In genomic region chr19:42272535-42272897, GRCh38 we compare ENCODE assay signal across 16 cellular contexts. TPM values are rescaled to one million over a fixed set of nuclear protein-coding genes. Genes with fewer than 3 reads are reported as not detected.
A peak's percentile ranks its signal among the peaks of the same experiment; 100 is the strongest.
DNase-seq lines count a peak whose midpoint lies in the region; ATAC-seq and TF ChIP-seq lines count a peak whose summit lies in the region.
"Had no signal": no experiment of that assay in that cellular context is flagged by ENCODE, and none has a peak within 500 bp of the region (broad histone marks: within the 10 kb centered on the region; RNA-seq: fewer than 3 reads in every experiment).

No MANE protein-coding gene starts in this region.

- no peak overlapping the region for H4K8ac ChIP-seq in neuronal stem cell (ENCODE audit: low read depth, low read length)

- H2BK12ac ChIP-seq in neuronal stem cell (ENCODE audit: low read length): no peak overlapping the region

- peak overlapping the region; percentile 20 for H3K23ac ChIP-seq in neuronal stem cell (ENCODE audit: low read depth, low read length, poor library complexity)

- no peak overlapping the region for H3K14ac ChIP-seq in neuronal stem cell (ENCODE audit: low read length)

- TF ChIP-seq POLR2A in upper lobe of left lung (IDR thresholded peaks at IDR 0.05): no peak

- CTCF ChIA-PET in RWPE1 (lab: Yijun Ruan, JAX): interaction anchor here (0.6 kb wide), 1 partner anchor 1748 kb away, joined by 6 read pairs; no protein-coding TSS in a partner anchor

- DNase-seq in Right ventricle myocardium inferior (ENCODE audit: missing footprints): peak; percentile 55
- no peak for DNase-seq in right atrium auricular region (ENCODE audit: low spot score)
- DNase-seq in RWPE1 (ENCODE audit: low spot score): no peak
- no peak for DNase-seq in neuronal stem cell (ENCODE audit: low spot score)
- peak; percentile 18 to 65 for DNase-seq in upper lobe of left lung
- DNase-seq in activated CD4-positive, CD25-positive, alpha-beta regulatory T cell treated with anti-CD3 and anti-CD28 coated beads, Interleukin-2, amount 50 U/mL, for 72 hours: no peak
- DNase-seq in GM19240 (ENCODE audit: insufficient read length, low spot score): no peak
- DNase-seq: Calu3, GF-D8, NCI-H1105, NCI-H2081 treated with DMSO at 0.1 percent for 48 hours, NCI-H510A, NCI-H748 treated with DMSO at 0.1 percent for 48 hours, OCI-M1 had no signal

- H3K4me1 ChIP-seq in right atrium auricular region (peaks cover 0 to 65% of the 10 kb centered on the region in 2 donors), neuronal stem cell (ENCODE audit: control insufficient read depth in 2 of 2, insufficient read depth in 1 of 2, low read depth in 1 of 2, low read length in 2 of 2) (peaks cover 12 to 17% of the 10 kb centered on the region in 2 donors), upper lobe of left lung (peaks cover 45 to 71% (median 48%) of the 10 kb centered on the region in 4 donors)

- no peak overlapping the region for H3K4me3 ChIP-seq in right atrium auricular region
- no peak overlapping the region for H3K4me3 ChIP-seq in neuronal stem cell (ENCODE audit: low read length in 2 of 2)
- H3K4me3 ChIP-seq in upper lobe of left lung: no peak overlapping the region
- H3K4me3 ChIP-seq: A549 had no signal

- H4K91ac ChIP-seq in neuronal stem cell (ENCODE audit: low read depth, low read length, poor library complexity): no peak overlapping the region

- no peaks in the 10 kb centered on the region for H3K9me3 ChIP-seq in right atrium auricular region
- no peaks in the 10 kb centered on the region for H3K9me3 ChIP-seq in neuronal stem cell (replicated peaks in 1 of 2; ENCODE audit: control insufficient read depth in 2 of 2, insufficient read depth in 1 of 2, low read depth in 1 of 2, low read length in 2 of 2)
- no peaks in the 10 kb centered on the region for H3K9me3 ChIP-seq in upper lobe of left lung
- H3K9me3 ChIP-seq: A549 had no signal

- ATAC-seq in Right ventricle myocardium inferior (no peak), upper lobe of left lung (ENCODE audit: low FRiP score in 2 of 2) (no peak)
- ATAC-seq: A549; CD8-positive, alpha-beta T cell had no signal

- H3K27me3 ChIP-seq in right atrium auricular region (no peaks in the 10 kb centered on the region), neuronal stem cell (ENCODE audit: control insufficient read depth in 3 of 3, insufficient read depth in 3 of 3, low read depth in 1 of 3, low read length in 3 of 3) (no peaks in the 10 kb centered on the region), upper lobe of left lung (no peaks in the 10 kb centered on the region)

- H2AFZ ChIP-seq in neuronal stem cell (ENCODE audit: low read length): no peak overlapping the region

- no peak overlapping the region for H3K4ac ChIP-seq in neuronal stem cell (ENCODE audit: low read length)

- no peak for TF ChIP-seq EP300 in upper lobe of left lung (IDR thresholded peaks at IDR 0.05)

- intact Hi-C loops in Right ventricle myocardium inferior (cut with DNase I): no loop called here

- no peak overlapping the region for H3K9ac ChIP-seq in neuronal stem cell (ENCODE audit: low read depth, low read length, poor library complexity)

- no peak for TF ChIP-seq CTCF in right atrium auricular region (IDR thresholded peaks at IDR 0.05)
- no peak for TF ChIP-seq CTCF in RWPE1 (conservative IDR thresholded peaks at IDR 0.05; ENCODE audit: low read depth)
- no peak for TF ChIP-seq CTCF in upper lobe of left lung (IDR thresholded peaks at IDR 0.05)

- H2AK5ac ChIP-seq in neuronal stem cell (ENCODE audit: low read depth, low read length): no peak overlapping the region

- no peak overlapping the region for H3K18ac ChIP-seq in neuronal stem cell (ENCODE audit: low read length)

- WGBS in neuronal stem cell (ENCODE audit: extremely low coverage in 2 of 2, insufficient read length in 2 of 2, insufficient replicate concordance in 1 of 2), 2 donors: no CpG with 5 or more reads among the region's 9 CpGs
- 100% methylated on average over 2 of the region's 9 CpGs; no CpG with 5 or more reads in 1 of the 2 donors for WGBS in upper lobe of left lung, 2 donors

- peak overlapping the region; percentile 53 for H2BK5ac ChIP-seq in neuronal stem cell (ENCODE audit: low read length)

- H3K27ac ChIP-seq in right atrium auricular region: no peak overlapping the region
- H3K27ac ChIP-seq in RWPE1: peak overlapping the region; percentile 100
- no peak overlapping the region for H3K27ac ChIP-seq in neuronal stem cell (replicated peaks; ENCODE audit: low read length)
- no peak overlapping the region for H3K27ac ChIP-seq in upper lobe of left lung

- no peak overlapping the region for H3K4me2 ChIP-seq in neuronal stem cell (ENCODE audit: insufficient read depth, low read length, poor library complexity, severe bottlenecking)
- H3K4me2 ChIP-seq: A549 had no signal

- POLR2A ChIA-PET in RWPE1 (lab: Yijun Ruan, JAX; ENCODE audit: low non-redundant PET): no interaction called here

- H3K79me1 ChIP-seq in neuronal stem cell (ENCODE audit: low read depth, low read length): peaks cover 21% of the 10 kb centered on the region

- H3K36me3 ChIP-seq in right atrium auricular region (peaks cover 35% of the 10 kb centered on the region), neuronal stem cell (replicated peaks in 1 of 2; ENCODE audit: control insufficient read depth in 2 of 2, insufficient read depth in 2 of 2, low read length in 2 of 2) (peaks cover 16 to 40% of the 10 kb centered on the region in 2 donors), upper lobe of left lung (peaks cover 17 to 49% (median 33%) of the 10 kb centered on the region in 4 donors)

- no peak overlapping the region for H2BK15ac ChIP-seq in neuronal stem cell (ENCODE audit: low read length)

- no peak overlapping the region for H2BK120ac ChIP-seq in neuronal stem cell (ENCODE audit: low read depth, low read length)

RNA-seq across cellular contexts. Expression of gene CIC, which starts 3.5 kb away (rescaled TPM):
- total RNA-seq in Right ventricle myocardium inferior: 34.6 TPM
- total RNA-seq in right atrium auricular region: 10 to 100 TPM; 27.4 to 53.5 TPM
- polyA plus RNA-seq in neuronal stem cell (2013, experiment 1 of 2): 38.5 TPM
- 37.8 TPM for polyA plus RNA-seq in neuronal stem cell (2013, experiment 2 of 2)
- 100 to 1,000 TPM in 1 of 6 donors, 10 to 100 TPM in 5; 52.6 to 170 (median 77.7) TPM for total RNA-seq in upper lobe of left lung

RNA-seq across cellular contexts. Expression of gene ERF, which starts 17.6 kb away (rescaled TPM):
- 44.4 TPM for total RNA-seq in Right ventricle myocardium inferior
- 10 to 100 TPM; 26.8 to 34.9 TPM for total RNA-seq in right atrium auricular region
- polyA plus RNA-seq in neuronal stem cell (2013, experiment 1 of 2): 77.7 TPM
- polyA plus RNA-seq in neuronal stem cell (2013, experiment 2 of 2): 78.0 TPM
- 10 to 100 TPM; 13.6 to 59.4 (median 32.5) TPM for total RNA-seq in upper lobe of left lung

RNA-seq across cellular contexts. Expression of gene PRR19, which starts 29.4 kb away (rescaled TPM):
- total RNA-seq in Right ventricle myocardium inferior (0.51 TPM), right atrium auricular region (under 1 TPM in 1 of 2 donors, not detected in 1; 0.59 TPM), upper lobe of left lung (1 to 10 TPM in 1 of 6 donors, under 1 TPM in 2, not detected in 3; 0.40 to 1.4 (median 0.61) TPM)
- polyA plus RNA-seq in neuronal stem cell (2013, experiment 1 of 2): 2.2 TPM
- polyA plus RNA-seq in neuronal stem cell (2013, experiment 2 of 2): 2.0 TPM

RNA-seq across cellular contexts. Expression of gene PAFAH1B3, which starts 29.9 kb away (rescaled TPM):
- total RNA-seq in Right ventricle myocardium inferior: 3.7 TPM
- 1 to 10 TPM; 2.2 to 8.2 TPM for total RNA-seq in right atrium auricular region
- 134 TPM for polyA plus RNA-seq in neuronal stem cell (2013, experiment 1 of 2)
- polyA plus RNA-seq in neuronal stem cell (2013, experiment 2 of 2): 128 TPM
- 10 to 100 TPM; 13.6 to 21.2 (median 18.8) TPM for total RNA-seq in upper lobe of left lung

RNA-seq across cellular contexts. Expression of gene GSK3A, which starts 30.1 kb away (rescaled TPM):
- total RNA-seq in Right ventricle myocardium inferior (36.3 TPM), right atrium auricular region (10 to 100 TPM; 18.1 to 27.9 TPM), upper lobe of left lung (10 to 100 TPM; 33.2 to 46.9 (median 39.1) TPM)
- 67.3 TPM for polyA plus RNA-seq in neuronal stem cell (2013, experiment 1 of 2)
- 64.6 TPM for polyA plus RNA-seq in neuronal stem cell (2013, experiment 2 of 2)

Comparison
In these comparisons a context has a peak if more than half of its experiments do, and no peak if none do; other contexts are left out.
1. DNase-seq: peak in Right ventricle myocardium inferior (single experiment) and upper lobe of left lung (2 of 2); none in right atrium auricular region (single experiment), RWPE1 (single experiment), neuronal stem cell (single experiment), activated CD4-positive, CD25-positive, alpha-beta regulatory T cell treated with anti-CD3 and anti-CD28 coated beads, Interleukin-2, amount 50 U/mL, for 72 hours (single experiment) and GM19240 (single experiment).